1 cellular context compared by ENCODE assay signal in the genomic region with DNA sequence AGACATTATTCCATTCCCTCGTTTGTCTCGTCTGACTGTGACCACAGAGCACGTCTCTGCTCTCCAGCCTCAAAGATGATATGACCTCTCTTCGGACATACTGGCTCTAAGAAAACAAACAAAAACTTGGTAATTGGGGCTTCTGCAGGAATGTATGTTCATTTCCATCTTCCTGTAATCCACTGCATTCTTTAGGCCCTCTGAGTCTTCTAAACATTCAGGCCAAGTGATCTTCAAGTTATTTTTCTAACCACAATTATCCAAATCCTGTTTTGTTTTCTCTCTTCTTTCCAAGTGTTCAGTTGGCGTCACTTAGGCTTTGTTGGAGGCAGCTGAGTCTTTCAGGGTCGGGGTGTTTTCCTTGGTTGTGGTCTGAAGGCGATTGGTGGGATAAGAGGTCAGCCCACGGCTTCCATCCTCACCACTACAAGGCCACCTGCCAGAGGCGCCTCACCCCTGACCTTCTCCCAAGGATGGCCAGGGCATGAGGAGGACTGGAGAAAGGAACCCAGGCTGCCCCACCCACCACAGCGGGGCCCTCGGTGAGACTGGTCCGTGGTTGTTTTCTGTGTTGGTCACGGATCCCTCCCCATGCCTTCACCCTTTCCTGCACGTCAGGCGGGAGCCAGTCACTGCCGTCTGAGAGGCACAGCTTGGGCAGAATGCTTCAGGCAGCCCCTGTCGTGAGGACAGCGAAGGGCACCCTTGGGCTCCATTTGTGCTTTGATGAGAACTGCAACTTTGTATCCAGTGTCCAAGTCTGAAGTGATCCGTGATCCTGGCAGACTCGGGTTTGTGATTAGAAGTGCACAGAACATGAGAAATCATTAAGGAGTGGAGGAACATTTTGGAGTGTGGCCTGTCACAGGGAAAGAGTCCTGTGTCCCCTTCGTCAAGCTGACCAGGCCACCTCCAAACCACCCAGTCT.
TF ChIP-seq lines count a peak whose summit lies in the region.

No MANE protein-coding gene starts in this region.

TF ChIP-seq in K562, 482 proteins besides CTCF, POLR2A, EP300 and RAD21 (continued from another document):
- TF ChIP-seq, protein P1, sequence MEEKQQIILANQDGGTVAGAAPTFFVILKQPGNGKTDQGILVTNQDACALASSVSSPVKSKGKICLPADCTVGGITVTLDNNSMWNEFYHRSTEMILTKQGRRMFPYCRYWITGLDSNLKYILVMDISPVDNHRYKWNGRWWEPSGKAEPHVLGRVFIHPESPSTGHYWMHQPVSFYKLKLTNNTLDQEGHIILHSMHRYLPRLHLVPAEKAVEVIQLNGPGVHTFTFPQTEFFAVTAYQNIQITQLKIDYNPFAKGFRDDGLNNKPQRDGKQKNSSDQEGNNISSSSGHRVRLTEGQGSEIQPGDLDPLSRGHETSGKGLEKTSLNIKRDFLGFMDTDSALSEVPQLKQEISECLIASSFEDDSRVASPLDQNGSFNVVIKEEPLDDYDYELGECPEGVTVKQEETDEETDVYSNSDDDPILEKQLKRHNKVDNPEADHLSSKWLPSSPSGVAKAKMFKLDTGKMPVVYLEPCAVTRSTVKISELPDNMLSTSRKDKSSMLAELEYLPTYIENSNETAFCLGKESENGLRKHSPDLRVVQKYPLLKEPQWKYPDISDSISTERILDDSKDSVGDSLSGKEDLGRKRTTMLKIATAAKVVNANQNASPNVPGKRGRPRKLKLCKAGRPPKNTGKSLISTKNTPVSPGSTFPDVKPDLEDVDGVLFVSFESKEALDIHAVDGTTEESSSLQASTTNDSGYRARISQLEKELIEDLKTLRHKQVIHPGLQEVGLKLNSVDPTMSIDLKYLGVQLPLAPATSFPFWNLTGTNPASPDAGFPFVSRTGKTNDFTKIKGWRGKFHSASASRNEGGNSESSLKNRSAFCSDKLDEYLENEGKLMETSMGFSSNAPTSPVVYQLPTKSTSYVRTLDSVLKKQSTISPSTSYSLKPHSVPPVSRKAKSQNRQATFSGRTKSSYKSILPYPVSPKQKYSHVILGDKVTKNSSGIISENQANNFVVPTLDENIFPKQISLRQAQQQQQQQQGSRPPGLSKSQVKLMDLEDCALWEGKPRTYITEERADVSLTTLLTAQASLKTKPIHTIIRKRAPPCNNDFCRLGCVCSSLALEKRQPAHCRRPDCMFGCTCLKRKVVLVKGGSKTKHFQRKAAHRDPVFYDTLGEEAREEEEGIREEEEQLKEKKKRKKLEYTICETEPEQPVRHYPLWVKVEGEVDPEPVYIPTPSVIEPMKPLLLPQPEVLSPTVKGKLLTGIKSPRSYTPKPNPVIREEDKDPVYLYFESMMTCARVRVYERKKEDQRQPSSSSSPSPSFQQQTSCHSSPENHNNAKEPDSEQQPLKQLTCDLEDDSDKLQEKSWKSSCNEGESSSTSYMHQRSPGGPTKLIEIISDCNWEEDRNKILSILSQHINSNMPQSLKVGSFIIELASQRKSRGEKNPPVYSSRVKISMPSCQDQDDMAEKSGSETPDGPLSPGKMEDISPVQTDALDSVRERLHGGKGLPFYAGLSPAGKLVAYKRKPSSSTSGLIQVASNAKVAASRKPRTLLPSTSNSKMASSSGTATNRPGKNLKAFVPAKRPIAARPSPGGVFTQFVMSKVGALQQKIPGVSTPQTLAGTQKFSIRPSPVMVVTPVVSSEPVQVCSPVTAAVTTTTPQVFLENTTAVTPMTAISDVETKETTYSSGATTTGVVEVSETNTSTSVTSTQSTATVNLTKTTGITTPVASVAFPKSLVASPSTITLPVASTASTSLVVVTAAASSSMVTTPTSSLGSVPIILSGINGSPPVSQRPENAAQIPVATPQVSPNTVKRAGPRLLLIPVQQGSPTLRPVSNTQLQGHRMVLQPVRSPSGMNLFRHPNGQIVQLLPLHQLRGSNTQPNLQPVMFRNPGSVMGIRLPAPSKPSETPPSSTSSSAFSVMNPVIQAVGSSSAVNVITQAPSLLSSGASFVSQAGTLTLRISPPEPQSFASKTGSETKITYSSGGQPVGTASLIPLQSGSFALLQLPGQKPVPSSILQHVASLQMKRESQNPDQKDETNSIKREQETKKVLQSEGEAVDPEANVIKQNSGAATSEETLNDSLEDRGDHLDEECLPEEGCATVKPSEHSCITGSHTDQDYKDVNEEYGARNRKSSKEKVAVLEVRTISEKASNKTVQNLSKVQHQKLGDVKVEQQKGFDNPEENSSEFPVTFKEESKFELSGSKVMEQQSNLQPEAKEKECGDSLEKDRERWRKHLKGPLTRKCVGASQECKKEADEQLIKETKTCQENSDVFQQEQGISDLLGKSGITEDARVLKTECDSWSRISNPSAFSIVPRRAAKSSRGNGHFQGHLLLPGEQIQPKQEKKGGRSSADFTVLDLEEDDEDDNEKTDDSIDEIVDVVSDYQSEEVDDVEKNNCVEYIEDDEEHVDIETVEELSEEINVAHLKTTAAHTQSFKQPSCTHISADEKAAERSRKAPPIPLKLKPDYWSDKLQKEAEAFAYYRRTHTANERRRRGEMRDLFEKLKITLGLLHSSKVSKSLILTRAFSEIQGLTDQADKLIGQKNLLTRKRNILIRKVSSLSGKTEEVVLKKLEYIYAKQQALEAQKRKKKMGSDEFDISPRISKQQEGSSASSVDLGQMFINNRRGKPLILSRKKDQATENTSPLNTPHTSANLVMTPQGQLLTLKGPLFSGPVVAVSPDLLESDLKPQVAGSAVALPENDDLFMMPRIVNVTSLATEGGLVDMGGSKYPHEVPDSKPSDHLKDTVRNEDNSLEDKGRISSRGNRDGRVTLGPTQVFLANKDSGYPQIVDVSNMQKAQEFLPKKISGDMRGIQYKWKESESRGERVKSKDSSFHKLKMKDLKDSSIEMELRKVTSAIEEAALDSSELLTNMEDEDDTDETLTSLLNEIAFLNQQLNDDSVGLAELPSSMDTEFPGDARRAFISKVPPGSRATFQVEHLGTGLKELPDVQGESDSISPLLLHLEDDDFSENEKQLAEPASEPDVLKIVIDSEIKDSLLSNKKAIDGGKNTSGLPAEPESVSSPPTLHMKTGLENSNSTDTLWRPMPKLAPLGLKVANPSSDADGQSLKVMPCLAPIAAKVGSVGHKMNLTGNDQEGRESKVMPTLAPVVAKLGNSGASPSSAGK (IDR thresholded peaks at IDR 0.05) = no peak
- TF ChIP-seq ZNF232 (CRISPR knock-in tag; IDR thresholded peaks at IDR 0.05) = no peak
- no peak for TF ChIP-seq ELF4 (CRISPR knock-in tag; IDR thresholded peaks at IDR 0.05)
- TF ChIP-seq ID3 (CRISPR knock-in tag; IDR thresholded peaks at IDR 0.05) = no peak
- no peak for TF ChIP-seq ID3 (tag; IDR thresholded peaks at IDR 0.05)
- TF ChIP-seq ARNT (IDR thresholded peaks at IDR 0.05) = no peak
- TF ChIP-seq, protein P2, sequence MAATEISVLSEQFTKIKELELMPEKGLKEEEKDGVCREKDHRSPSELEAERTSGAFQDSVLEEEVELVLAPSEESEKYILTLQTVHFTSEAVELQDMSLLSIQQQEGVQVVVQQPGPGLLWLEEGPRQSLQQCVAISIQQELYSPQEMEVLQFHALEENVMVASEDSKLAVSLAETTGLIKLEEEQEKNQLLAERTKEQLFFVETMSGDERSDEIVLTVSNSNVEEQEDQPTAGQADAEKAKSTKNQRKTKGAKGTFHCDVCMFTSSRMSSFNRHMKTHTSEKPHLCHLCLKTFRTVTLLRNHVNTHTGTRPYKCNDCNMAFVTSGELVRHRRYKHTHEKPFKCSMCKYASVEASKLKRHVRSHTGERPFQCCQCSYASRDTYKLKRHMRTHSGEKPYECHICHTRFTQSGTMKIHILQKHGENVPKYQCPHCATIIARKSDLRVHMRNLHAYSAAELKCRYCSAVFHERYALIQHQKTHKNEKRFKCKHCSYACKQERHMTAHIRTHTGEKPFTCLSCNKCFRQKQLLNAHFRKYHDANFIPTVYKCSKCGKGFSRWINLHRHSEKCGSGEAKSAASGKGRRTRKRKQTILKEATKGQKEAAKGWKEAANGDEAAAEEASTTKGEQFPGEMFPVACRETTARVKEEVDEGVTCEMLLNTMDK (IDR thresholded peaks at IDR 0.05; ENCODE audit: borderline replicate concordance, insufficient read depth, low read depth, low read length, poor library complexity, severe bottlenecking) = no peak
- no peak for TF ChIP-seq SMAD1 (IDR thresholded peaks at IDR 0.05; ENCODE audit: low read depth, low read length, partially characterized antibody)
- TF ChIP-seq ELF2 (CRISPR knock-in tag; IDR thresholded peaks at IDR 0.05) = no peak
- no peak for TF ChIP-seq NCOR1 (IDR thresholded peaks at IDR 0.05)
- TF ChIP-seq CC2D1A (IDR thresholded peaks at IDR 0.05) = no peak
